Comparison of ENCODE assay signal across 9 cellular contexts in genomic region chr7:19194417-19194816, GRCh38. TPM values are rescaled to one million over a fixed set of nuclear protein-coding genes. Genes with fewer than 3 reads are reported as not detected.
DNase-seq lines count a peak whose midpoint lies in the region; TF ChIP-seq lines count a peak whose summit lies in the region.
"Not testable (repeated sequence)": the region's sequence is repeated elsewhere in the genome, so short reads cannot be mapped to it uniquely, and the experiment has no call there.
"Had no signal": no experiment of that assay in that cellular context is flagged by ENCODE, and none has a peak within 500 bp of the region (broad histone marks: within the 10 kb centered on the region; RNA-seq: fewer than 3 reads in every experiment).

No MANE protein-coding gene starts in this region.

- H4K5ac ChIP-seq in mesendoderm (ENCODE audit: low read length): not testable (repeated sequence)

- WGBS in endodermal cell (ENCODE audit: insufficient coverage in 1 of 2, insufficient read length in 1 of 2), 2 experiments: 22 to 43% methylated on average over 14 of the region's 14 CpGs
- WGBS in hepatocyte (ENCODE audit: low lambda C conversion rate, missing lambda C conversion rate): 40% methylated on average over 14 of the region's 14 CpGs
- WGBS in mesendoderm (ENCODE audit: extremely low coverage, insufficient coverage, low lambda C conversion rate): no CpG with 5 or more reads among the region's 14 CpGs
- WGBS in neuronal stem cell (ENCODE audit: extremely low coverage in 2 of 2, insufficient read length in 2 of 2, insufficient replicate concordance in 1 of 2), 2 donors: no CpG with 5 or more reads among the region's 14 CpGs
- WGBS in suprapubic skin: 39% methylated on average over 8 of the region's 14 CpGs

- TF ChIP-seq EP300 in suprapubic skin (IDR thresholded peaks at IDR 0.05): not testable (repeated sequence)

- not testable (repeated sequence) for H3K27ac ChIP-seq in HUES48 (ENCODE audit: low read depth, low read length); endodermal cell (ENCODE audit: low read depth, low read length); hepatocyte; mesendoderm (ENCODE audit: low read depth, low read length); neuronal stem cell (replicated peaks; ENCODE audit: low read length); suprapubic skin

- peak overlapping the region; percentile 70 for H3K4me2 ChIP-seq in hepatocyte
- H3K4me2 ChIP-seq in mesendoderm (ENCODE audit: low read length); neuronal stem cell (ENCODE audit: insufficient read depth, low read length, poor library complexity, severe bottlenecking): not testable (repeated sequence)

- H3K79me2 ChIP-seq in hepatocyte; mesendoderm (ENCODE audit: control insufficient read depth, insufficient read depth, low read length): not testable (repeated sequence)

- H3K56ac ChIP-seq in mesendoderm (ENCODE audit: low read length): peak overlapping the region; percentile 73

- H2BK12ac ChIP-seq in neuronal stem cell (ENCODE audit: low read length): not testable (repeated sequence)

- H3K9me3 Mint-ChIP-seq in endodermal cell: peaks cover 12% of the 10 kb centered on the region

- not testable (repeated sequence) for TF ChIP-seq CTCF in astrocyte of the spinal cord (IDR thresholded peaks at IDR 0.05; ENCODE audit: low read depth, low read length); endodermal cell (conservative IDR thresholded peaks at IDR 0.05); hepatocyte (IDR thresholded peaks at IDR 0.05; ENCODE audit: poor library complexity); suprapubic skin (IDR thresholded peaks at IDR 0.05)

- H3K4me3 ChIP-seq in HUES48 (ENCODE audit: low read depth, low read length) (peak overlapping the region; percentile 57), astrocyte of the spinal cord (ENCODE audit: low read depth, low read length) (peak overlapping the region; percentile 3), hepatocyte (peak overlapping the region; percentile 36), neuronal stem cell (ENCODE audit: low read length in 2 of 2) (peak overlapping the region in 1 of 2 donors; percentile 55), suprapubic skin (peak overlapping the region; percentile 22)
- H3K4me3 ChIP-seq in endodermal cell (ENCODE audit: low read length); mesendoderm (ENCODE audit: low read length): not testable (repeated sequence)

- H4K8ac ChIP-seq in mesendoderm (ENCODE audit: low read depth, low read length); neuronal stem cell (ENCODE audit: low read depth, low read length): not testable (repeated sequence)

- H3K36me3 Mint-ChIP-seq in endodermal cell (ENCODE audit: low read depth): not testable (repeated sequence)

- H3K23ac ChIP-seq in mesendoderm (ENCODE audit: low read length); neuronal stem cell (ENCODE audit: low read depth, low read length, poor library complexity): not testable (repeated sequence)

- not testable (repeated sequence) for H4K91ac ChIP-seq in neuronal stem cell (ENCODE audit: low read depth, low read length, poor library complexity)

- H2BK5ac ChIP-seq in mesendoderm (ENCODE audit: low read length); neuronal stem cell (ENCODE audit: low read length): not testable (repeated sequence)

- H2AFZ ChIP-seq in hepatocyte: peak overlapping the region; percentile 88
- peak overlapping the region; percentile 53 for H2AFZ ChIP-seq in neuronal stem cell (ENCODE audit: low read length)

- H3K18ac ChIP-seq in mesendoderm (ENCODE audit: low read length); neuronal stem cell (ENCODE audit: low read length): not testable (repeated sequence)

- H3K27ac Mint-ChIP-seq in endodermal cell: peak overlapping the region; percentile 86

- DNase-seq in astrocyte of the spinal cord (ENCODE audit: low read depth, low spot score); endodermal cell; hepatocyte (ENCODE audit: low spot score); mesendoderm; neuronal stem cell (ENCODE audit: low spot score); suprapubic skin (ENCODE audit: low spot score in 2 of 2): not testable (repeated sequence)

- not testable (repeated sequence) for H3K4me1 ChIP-seq in HUES48 (ENCODE audit: control insufficient read depth, insufficient read depth, low read length); endodermal cell (ENCODE audit: control insufficient read depth, insufficient read depth, low read length); hepatocyte (ENCODE audit: insufficient read depth); mesendoderm (ENCODE audit: control insufficient read depth, low read depth, low read length); neuronal stem cell (ENCODE audit: control insufficient read depth in 2 of 2, insufficient read depth in 1 of 2, low read depth in 1 of 2, low read length in 2 of 2); suprapubic skin

- not testable (repeated sequence) for H3K9me2 ChIP-seq in hepatocyte (replicated peaks; ENCODE audit: insufficient read depth)

- H3K4me3 Mint-ChIP-seq in endodermal cell: peak overlapping the region; percentile 90

- not testable (repeated sequence) for H2BK15ac ChIP-seq in mesendoderm (replicated peaks; ENCODE audit: low read depth); neuronal stem cell (ENCODE audit: low read length)

- H4K20me1 ChIP-seq in hepatocyte (ENCODE audit: insufficient read depth, poor library complexity, severe bottlenecking): not testable (repeated sequence)

- TF ChIP-seq POLR2A in suprapubic skin (IDR thresholded peaks at IDR 0.05): not testable (repeated sequence)

- not testable (repeated sequence) for H3K14ac ChIP-seq in neuronal stem cell (ENCODE audit: low read length)

- H3K27me3 ChIP-seq in HUES48 (ENCODE audit: control insufficient read depth, insufficient read depth, low read length); endodermal cell (ENCODE audit: control insufficient read depth, insufficient read depth, low read length, poor library complexity, severe bottlenecking); hepatocyte; mesendoderm (ENCODE audit: insufficient read depth, low read length, poor library complexity); neuronal stem cell (ENCODE audit: control insufficient read depth in 3 of 3, insufficient read depth in 3 of 3, low read depth in 1 of 3, low read length in 3 of 3); suprapubic skin: not testable (repeated sequence)

- H3K9me3 ChIP-seq in HUES48 (ENCODE audit: control insufficient read depth, insufficient read depth, low read length); endodermal cell (ENCODE audit: control insufficient read depth, low read length); hepatocyte (ENCODE audit: low read depth); neuronal stem cell (replicated peaks in 1 of 2; ENCODE audit: control insufficient read depth in 2 of 2, insufficient read depth in 1 of 2, low read depth in 1 of 2, low read length in 2 of 2); suprapubic skin: not testable (repeated sequence)

- not testable (repeated sequence) for H2BK120ac ChIP-seq in mesendoderm (ENCODE audit: low read depth, low read length); neuronal stem cell (ENCODE audit: low read depth, low read length)

- not testable (repeated sequence) for H3K4me1 Mint-ChIP-seq in endodermal cell

- in situ Hi-C loops in astrocyte of the spinal cord (cut with HindIII; ENCODE audit: low sequenced_read_pairs): not testable (repeated sequence)

- H3K9ac ChIP-seq in HUES48 (ENCODE audit: low read depth, low read length); endodermal cell (ENCODE audit: extremely low read depth, low read length, poor library complexity, severe bottlenecking); neuronal stem cell (ENCODE audit: low read depth, low read length, poor library complexity): not testable (repeated sequence)
- H3K9ac ChIP-seq in mesendoderm (ENCODE audit: low read length): peak overlapping the region; percentile 11

- H3K79me1 ChIP-seq in mesendoderm (ENCODE audit: low read length); neuronal stem cell (ENCODE audit: low read depth, low read length): not testable (repeated sequence)

- peaks cover 19% of the 10 kb centered on the region for H3K27me3 Mint-ChIP-seq in endodermal cell (ENCODE audit: insufficient read depth)

- not testable (repeated sequence) for H3K4ac ChIP-seq in mesendoderm (ENCODE audit: low read depth, low read length); neuronal stem cell (ENCODE audit: low read length)

- H3K36me3 ChIP-seq in HUES48 (ENCODE audit: control insufficient read depth, insufficient read depth, low read length); endodermal cell (ENCODE audit: control insufficient read depth, insufficient read depth, low read length); hepatocyte (replicated peaks; ENCODE audit: insufficient read depth, low read depth); mesendoderm (ENCODE audit: control insufficient read depth, insufficient read depth, low read length); neuronal stem cell (replicated peaks in 1 of 2; ENCODE audit: control insufficient read depth in 2 of 2, insufficient read depth in 2 of 2, low read length in 2 of 2); suprapubic skin: not testable (repeated sequence)

- not testable (repeated sequence) for H2AK5ac ChIP-seq in mesendoderm (ENCODE audit: low read length); neuronal stem cell (ENCODE audit: low read depth, low read length)

RNA-seq across cellular contexts. Expression of gene FERD3L, which starts 49.2 kb away (rescaled TPM):
- total RNA-seq in endodermal cell (not detected), hepatocyte (not detected in 2 replicates), suprapubic skin (not detected)
- not detected for polyA plus RNA-seq in endodermal cell (2013, experiment 1 of 2)
- polyA plus RNA-seq in endodermal cell (2013, experiment 2 of 2): not detected
- polyA plus RNA-seq in hepatocyte: not detected in 2 replicates
- not detected for polyA plus RNA-seq in mesendoderm (2013, experiment 1 of 2)
- not detected for polyA plus RNA-seq in mesendoderm (2013, experiment 2 of 2)
- not detected for polyA plus RNA-seq in neuronal stem cell (2013, experiment 1 of 2)
- not detected for polyA plus RNA-seq in neuronal stem cell (2013, experiment 2 of 2)
- total RNA-seq: A673, MCF 10A had no signal
